21 cellular contexts compared by ENCODE assay signal in genomic region chr19:4288091-4288777, GRCh38. TPM values are rescaled to one million over a fixed set of nuclear protein-coding genes. Genes with fewer than 3 reads are reported as not detected.
DNase-seq lines count a peak whose midpoint lies in the region; ATAC-seq, FAIRE-seq and TF ChIP-seq lines count a peak whose summit lies in the region.
"Had no signal": no experiment of that assay in that cellular context is flagged by ENCODE, and none has a peak within 500 bp of the region (broad histone marks: within the 10 kb centered on the region; RNA-seq: fewer than 3 reads in every experiment).

No MANE protein-coding gene starts in this region.

- intact Hi-C loops in K562 (cut with micrococcal nuclease) (no loop called here), left ventricle myocardium inferior (cut with micrococcal nuclease) (no loop called here)

- H3K9me2 ChIP-seq in Karpas-422 (replicated peaks; ENCODE audit: insufficient read depth, low read length): no peaks in the 10 kb centered on the region

- H3K36me3 ChIP-seq in Karpas-422 (ENCODE audit: insufficient read depth, low read length) (no peaks in the 10 kb centered on the region), K562 (ENCODE audit: control insufficient read depth, insufficient read depth, low read length) (no peaks in the 10 kb centered on the region), mesendoderm (ENCODE audit: control insufficient read depth, insufficient read depth, low read length) (no peaks in the 10 kb centered on the region), left ventricle myocardium inferior (no peaks in the 10 kb centered on the region)
- H3K36me3 ChIP-seq: HAP-1, MG63 had no signal

- no peak overlapping the region for H3K56ac ChIP-seq in mesendoderm (ENCODE audit: low read length)

- no peak overlapping the region for H2BK15ac ChIP-seq in mesendoderm (replicated peaks; ENCODE audit: low read depth)

- no peak overlapping the region for H2AK5ac ChIP-seq in mesendoderm (ENCODE audit: low read length)

- H2BK120ac ChIP-seq in mesendoderm (ENCODE audit: low read depth, low read length): no peak overlapping the region

- ATAC-seq in K562 (peak; percentile 78), T-helper 17 cell (no peak), GM18873 (IDR thresholded peaks at IDR 0.05; ENCODE audit: low FRiP score, unreplicated experiment) (no peak), GM21786 (IDR thresholded peaks at IDR 0.05; ENCODE audit: unreplicated experiment) (no peak)

- no peaks in the 10 kb centered on the region for H3K79me1 ChIP-seq in mesendoderm (ENCODE audit: low read length)

- no peak overlapping the region for H3K23ac ChIP-seq in mesendoderm (ENCODE audit: low read length)

- H3K4me3 Mint-ChIP-seq in T-helper 17 cell: no peak overlapping the region
- H3K4me3 Mint-ChIP-seq: CD4-positive, CD25-positive, alpha-beta regulatory T cell had no signal

- no peak overlapping the region for H3K4ac ChIP-seq in mesendoderm (ENCODE audit: low read depth, low read length)

- H3K9me3 ChIP-seq in Karpas-422 (ENCODE audit: low read length) (no peaks in the 10 kb centered on the region), K562 (replicated peaks; ENCODE audit: control insufficient read depth, insufficient read depth, low read depth, low read length) (no peaks in the 10 kb centered on the region), T-helper 17 cell (ENCODE audit: control insufficient read depth, low read length, poor library complexity, severe bottlenecking) (no peaks in the 10 kb centered on the region), left ventricle myocardium inferior (replicated peaks) (no peaks in the 10 kb centered on the region)
- H3K9me3 ChIP-seq: HAP-1, MG63 had no signal

- H3K9ac ChIP-seq in Karpas-422 (ENCODE audit: low read length) (no peak overlapping the region), K562 (ENCODE audit: insufficient read depth in 1 of 2, low read depth in 2 of 2, low read length in 2 of 2) (peak overlapping the region in 1 of 2 experiments; percentile 70; a peak in 1 of 4 replicates), mesendoderm (ENCODE audit: low read length) (no peak overlapping the region)

- BruUV-seq in K562 (replicated peaks; lab: Mats Ljungman, UMichigan): no TSS peak

- no peak for TF ChIP-seq EP300 in K562 (IDR thresholded peaks at IDR 0.05; ENCODE audit: low read length)

- H4K20me1 ChIP-seq in Karpas-422 (ENCODE audit: insufficient read depth, low read depth, low read length): no peaks in the 10 kb centered on the region
- H4K20me1 ChIP-seq in K562 (replicated peaks; ENCODE audit: control insufficient read depth, insufficient read depth, low read length): no peaks in the 10 kb centered on the region

- peaks cover 2% of the 10 kb centered on the region for H3K4me1 Mint-ChIP-seq in T-helper 17 cell
- H3K4me1 Mint-ChIP-seq: CD4-positive, CD25-positive, alpha-beta regulatory T cell had no signal

- DNase-seq in ELR (ENCODE audit: low read depth) (peak; percentile 19), Karpas-422 (peak; percentile 29), K562 (ENCODE audit: extremely low read depth in 1 of 4, low spot score in 3 of 4) (peak; percentile 66 to 80 (median 76)), mesendoderm (peak; percentile 77), T-helper 17 cell (no peak), left ventricle myocardium inferior (no peak)
- DNase-seq: ACHN; CD4-positive, CD25-positive, alpha-beta regulatory T cell; DMS79; GF-D8; KBM-7; MG63; NCI-H1105; NCI-H1694 treated with DMSO at 0.1 percent for 48 hours; NCI-H446; NCI-H748 treated with DMSO at 0.1 percent for 48 hours; SHP77 had no signal

- no peaks in the 10 kb centered on the region for H3K36me3 Mint-ChIP-seq in T-helper 17 cell (ENCODE audit: low read depth)
- H3K36me3 Mint-ChIP-seq: CD4-positive, CD25-positive, alpha-beta regulatory T cell had no signal

- no peaks in the 10 kb centered on the region for H3K79me2 ChIP-seq in Karpas-422 (ENCODE audit: low read length)
- H3K79me2 ChIP-seq in K562 (ENCODE audit: control insufficient read depth, insufficient read depth, low read length): no peaks in the 10 kb centered on the region
- no peaks in the 10 kb centered on the region for H3K79me2 ChIP-seq in mesendoderm (ENCODE audit: control insufficient read depth, insufficient read depth, low read length)

- H3K27me3 ChIP-seq in Karpas-422 (ENCODE audit: low read length): no peaks in the 10 kb centered on the region
- H3K27me3 ChIP-seq in K562 (ENCODE audit: control insufficient read depth in 2 of 2, insufficient read depth in 2 of 2, low read length in 2 of 2): peaks cover 0 to under 1% of the 10 kb centered on the region in 2 experiments; a peak in 2 of 5 replicates
- H3K27me3 ChIP-seq in mesendoderm (ENCODE audit: insufficient read depth, low read length, poor library complexity): no peaks in the 10 kb centered on the region
- peaks cover 69% of the 10 kb centered on the region for H3K27me3 ChIP-seq in left ventricle myocardium inferior (ENCODE audit: low read depth)

- no peak overlapping the region for H4K8ac ChIP-seq in mesendoderm (ENCODE audit: low read depth, low read length)

- H2BK5ac ChIP-seq in mesendoderm (ENCODE audit: low read length): no peak overlapping the region

- no peak for TF ChIP-seq CTCF in K562 (IDR thresholded peaks at IDR 0.05 in 2 of 3, conservative IDR thresholded peaks at IDR 0.05 in 1 of 3; ENCODE audit: insufficient read depth in 2 of 3, low read depth in 1 of 3, low read length in 3 of 3)
- no peak for TF ChIP-seq CTCF in left ventricle myocardium inferior (IDR thresholded peaks at IDR 0.05; ENCODE audit: borderline replicate concordance)

- H3K27ac Mint-ChIP-seq in T-helper 17 cell: no peak overlapping the region
- H3K27ac Mint-ChIP-seq: CD4-positive, CD25-positive, alpha-beta regulatory T cell had no signal

- TF ChIP-seq POLR2A in K562 (conservative IDR thresholded peaks at IDR 0.05): no peak

- CTCF ChIA-PET in K562 (lab: Yijun Ruan, JAX; ENCODE audit: low intra/inter-chr PET ratio): no interaction called here

- no peak overlapping the region for H2AFZ ChIP-seq in Karpas-422 (ENCODE audit: low read length)
- peak overlapping the region; percentile 66 for H2AFZ ChIP-seq in K562 (ENCODE audit: low read depth, low read length)

- FAIRE-seq in K562 (lab: Jason Lieb, UNC): peak; percentile 94

- H4K5ac ChIP-seq in mesendoderm (ENCODE audit: low read length): no peak overlapping the region

- TF ChIP-seq RAD21 in K562 (CRISPR knock-in tag; conservative IDR thresholded peaks at IDR 0.05 in 1 of 2, IDR thresholded peaks at IDR 0.05 in 1 of 2): no peak

- peaks cover 6% of the 10 kb centered on the region for H3K27me3 Mint-ChIP-seq in T-helper 17 cell

- H3K4me3 ChIP-seq in Karpas-422 (ENCODE audit: low read length) (no peak overlapping the region), K562 (no peak overlapping the region), mesendoderm (ENCODE audit: low read length) (no peak overlapping the region), left ventricle myocardium inferior (no peak overlapping the region)
- H3K4me3 ChIP-seq: HAP-1, MG63 had no signal

- in situ Hi-C loops in K562 (cut with MboI): no loop called here

- H3K4me1 ChIP-seq in Karpas-422 (ENCODE audit: low read length) (no peaks in the 10 kb centered on the region), K562 (replicated peaks in 1 of 2; ENCODE audit: control insufficient read depth in 2 of 2, insufficient read depth in 2 of 2, low read length in 2 of 2) (peaks cover 11 to 25% of the 10 kb centered on the region in 2 experiments; a peak in 4 of 5 replicates), mesendoderm (ENCODE audit: control insufficient read depth, low read depth, low read length) (no peaks in the 10 kb centered on the region), left ventricle myocardium inferior (no peaks in the 10 kb centered on the region)
- H3K4me1 ChIP-seq: HAP-1 had no signal

- POLR2A ChIA-PET in K562 (lab: Yijun Ruan, JAX): interaction anchor here (0.6 to 1.1 kb wide), 5 partner anchors 11 to 106 kb away, joined by 3 read pairs; partner anchors contain the start of gene TMIGD2

- H3K27ac ChIP-seq in Karpas-422 (ENCODE audit: low read length): no peak overlapping the region
- H3K27ac ChIP-seq in K562 (ENCODE audit: extremely low read depth, low read depth, low read length): no peak overlapping the region; the same call in 2 of the 3 replicates
- no peak overlapping the region for H3K27ac ChIP-seq in mesendoderm (ENCODE audit: low read depth, low read length)
- no peak overlapping the region for H3K27ac ChIP-seq in left ventricle myocardium inferior (replicated peaks)

- H3K18ac ChIP-seq in mesendoderm (ENCODE audit: low read length): no peak overlapping the region

- H3K9me1 ChIP-seq in K562 (ENCODE audit: control insufficient read depth, insufficient read depth, low read length): no peaks in the 10 kb centered on the region

- H3K4me2 ChIP-seq in Karpas-422 (ENCODE audit: low read depth, low read length, poor library complexity, severe bottlenecking) (no peak overlapping the region), K562 (ENCODE audit: insufficient read depth, low read length) (peak overlapping the region; percentile 29; the same call in 1 of the 2 replicates), mesendoderm (ENCODE audit: low read length) (no peak overlapping the region)

- WGBS in K562 (ENCODE audit: insufficient coverage, low coverage, missing lambda C conversion rate): 34% methylated on average over 16 of the region's 16 CpGs
- no CpG with 5 or more reads among the region's 16 CpGs for WGBS in mesendoderm (ENCODE audit: extremely low coverage, insufficient coverage, low lambda C conversion rate)

RNA-seq across cellular contexts. Expression of gene SHD, which starts 9.2 kb away (rescaled TPM):
- total RNA-seq in Karpas-422 (2014; rRNA removed; shearing (Covaris generic); ENCODE audit: low replicate concordance): 0.61 TPM in 1 of 2 replicates, not detected in the other
- total RNA-seq in K562 (2011; cell fraction: chromatin; rRNA removed; ENCODE audit: low replicate concordance): 0.42 TPM in 1 of 2 replicates, not detected in the other
- not detected in 2 replicates for total RNA-seq in K562 (2011; cell fraction: nucleolus; rRNA removed)
- not detected in 2 replicates for total RNA-seq in K562 (2011; cell fraction: nucleoplasm; rRNA removed)
- total RNA-seq in K562 (2014; rRNA removed) (0.33 TPM in 1 of 2 replicates, not detected in the other), K562 (2014; rRNA removed; fragmentation: Illumina TruSeq; extraction: Trizol) (not detected in 2 replicates), K562 (2015; rRNA removed; fragmentation: Illumina TruSeq; extraction: Trizol) (0.15 TPM in 1 of 2 replicates, not detected in the other), K562 (2021) (0.38 and 0.62 TPM in 2 replicates), T-helper 17 cell (not detected), left ventricle myocardium inferior (0.16 TPM)
- polyA plus RNA-seq in K562 (2011; rRNA removed) (0.22 TPM in 1 of 2 replicates, not detected in the other), K562 (2014; fragmentation: Illumina TruSeq; extraction: Trizol) (0.42 TPM in 1 of 2 replicates, not detected in the other), K562 (2014; fragmentation: Nextera tagmentation; extraction: Ambion mirVana) (under 1 TPM; 0.13 to 0.18 TPM), K562 (2014; rRNA removed) (0.05 and 0.13 TPM in 2 replicates)
- polyA plus RNA-seq in K562 (2011; cell fraction: cytosol; rRNA removed): 0.21 and 0.49 TPM in 2 replicates
- polyA plus RNA-seq in K562 (2011; cell fraction: nucleus; rRNA removed): 0.36 and 0.90 TPM in 2 replicates
- 0.78 and 1.4 TPM in 2 replicates for polyA plus RNA-seq in K562 (2012)
- not detected in 2 replicates for polyA minus RNA-seq in K562 (2011; rRNA and poly(A)+ RNA removed)
- not detected in 2 replicates for polyA minus RNA-seq in K562 (2011; cell fraction: cytosol; rRNA and poly(A)+ RNA removed)
- not detected in 2 replicates for polyA minus RNA-seq in K562 (2011; cell fraction: nucleus; rRNA and poly(A)+ RNA removed)
- polyA plus RNA-seq in mesendoderm (2013, experiment 1 of 2): 0.42 TPM
- polyA plus RNA-seq in mesendoderm (2013, experiment 2 of 2): 0.76 TPM
- total RNA-seq: CD4-positive, CD25-positive, alpha-beta regulatory T cell; HT1080 had no signal
- polyA plus RNA-seq: CD4-positive, CD25-positive, alpha-beta regulatory T cell had no signal

RNA-seq across cellular contexts. Expression of gene TMIGD2, which starts 14.0 kb away (rescaled TPM):
- not detected in 2 replicates for total RNA-seq in Karpas-422 (2014; rRNA removed; shearing (Covaris generic); ENCODE audit: low replicate concordance)
- not detected in 2 replicates for total RNA-seq in K562 (2011; cell fraction: chromatin; rRNA removed; ENCODE audit: low replicate concordance)
- total RNA-seq in K562 (2011; cell fraction: nucleolus; rRNA removed): not detected in 2 replicates
- total RNA-seq in K562 (2011; cell fraction: nucleoplasm; rRNA removed): not detected in 2 replicates
- total RNA-seq in K562 (2014; rRNA removed): not detected in 2 replicates
- not detected in 2 replicates for total RNA-seq in K562 (2014; rRNA removed; fragmentation: Illumina TruSeq; extraction: Trizol)
- total RNA-seq in K562 (2015; rRNA removed; fragmentation: Illumina TruSeq; extraction: Trizol): not detected in 2 replicates
- total RNA-seq in K562 (2021): not detected in 2 replicates
- not detected in 2 replicates for polyA plus RNA-seq in K562 (2011; rRNA removed)
- 0.06 TPM in 1 of 2 replicates, not detected in the other for polyA plus RNA-seq in K562 (2011; cell fraction: cytosol; rRNA removed)
- not detected in 2 replicates for polyA plus RNA-seq in K562 (2011; cell fraction: nucleus; rRNA removed)
- polyA plus RNA-seq in K562 (2012): 0.10 and 0.18 TPM in 2 replicates
- polyA plus RNA-seq in K562 (2014; fragmentation: Illumina TruSeq; extraction: Trizol): not detected in 2 replicates
- not detected for polyA plus RNA-seq in K562 (2014; fragmentation: Nextera tagmentation; extraction: Ambion mirVana)
- polyA plus RNA-seq in K562 (2014; rRNA removed): not detected in 2 replicates
- polyA minus RNA-seq in K562 (2011; rRNA and poly(A)+ RNA removed): not detected in 2 replicates
- polyA minus RNA-seq in K562 (2011; cell fraction: cytosol; rRNA and poly(A)+ RNA removed): not detected in 2 replicates
- not detected in 2 replicates for polyA minus RNA-seq in K562 (2011; cell fraction: nucleus; rRNA and poly(A)+ RNA removed)
- polyA plus RNA-seq in mesendoderm (2013, experiment 1 of 2): 0.18 TPM
- polyA plus RNA-seq in mesendoderm (2013, experiment 2 of 2): 0.25 TPM
- total RNA-seq in T-helper 17 cell: 1 to 10 TPM; 5.2 to 7.9 TPM
- not detected for total RNA-seq in left ventricle myocardium inferior
- total RNA-seq: HT1080 had no signal

RNA-seq across cellular contexts. Expression of gene FSD1, which starts 16.2 kb away (rescaled TPM):
- total RNA-seq in Karpas-422 (2014; rRNA removed; shearing (Covaris generic); ENCODE audit: low replicate concordance): not detected in 2 replicates
- total RNA-seq in K562 (2011; cell fraction: chromatin; rRNA removed; ENCODE audit: low replicate concordance): 1.8 and 3.1 TPM in 2 replicates
- total RNA-seq in K562 (2011; cell fraction: nucleolus; rRNA removed): 1.7 and 2.8 TPM in 2 replicates
- 0.92 and 1.4 TPM in 2 replicates for total RNA-seq in K562 (2011; cell fraction: nucleoplasm; rRNA removed)
- total RNA-seq in K562 (2014; rRNA removed) (0.65 and 0.77 TPM in 2 replicates), K562 (2014; rRNA removed; fragmentation: Illumina TruSeq; extraction: Trizol) (0.73 and 0.80 TPM in 2 replicates), K562 (2015; rRNA removed; fragmentation: Illumina TruSeq; extraction: Trizol) (0.49 and 0.69 TPM in 2 replicates), K562 (2021) (1.4 and 1.5 TPM in 2 replicates), T-helper 17 cell (1 to 10 TPM; 1.5 to 2.9 TPM), left ventricle myocardium inferior (not detected)
- polyA plus RNA-seq in K562 (2011; rRNA removed) (0.87 and 1.2 TPM in 2 replicates), K562 (2014; fragmentation: Illumina TruSeq; extraction: Trizol) (0.29 and 1.9 TPM in 2 replicates), K562 (2014; fragmentation: Nextera tagmentation; extraction: Ambion mirVana) (under 1 TPM in 1 of 2 experiments, not detected in 1; 0.11 TPM), K562 (2014; rRNA removed) (0.78 and 1.1 TPM in 2 replicates)
- 0.44 and 3.4 TPM in 2 replicates for polyA plus RNA-seq in K562 (2011; cell fraction: cytosol; rRNA removed)
- 2.1 and 3.7 TPM in 2 replicates for polyA plus RNA-seq in K562 (2011; cell fraction: nucleus; rRNA removed)
- polyA plus RNA-seq in K562 (2012): 0.44 and 1.0 TPM in 2 replicates
- 0.33 and 0.49 TPM in 2 replicates for polyA minus RNA-seq in K562 (2011; rRNA and poly(A)+ RNA removed)
- polyA minus RNA-seq in K562 (2011; cell fraction: cytosol; rRNA and poly(A)+ RNA removed): not detected in 2 replicates
- 0.22 and 0.81 TPM in 2 replicates for polyA minus RNA-seq in K562 (2011; cell fraction: nucleus; rRNA and poly(A)+ RNA removed)
- 18.6 TPM for polyA plus RNA-seq in mesendoderm (2013, experiment 1 of 2)
- polyA plus RNA-seq in mesendoderm (2013, experiment 2 of 2): 18.3 TPM

RNA-seq across cellular contexts. Expression of gene YJU2, which starts 41.4 kb away (rescaled TPM):
- 5.6 and 16.7 TPM in 2 replicates for total RNA-seq in Karpas-422 (2014; rRNA removed; shearing (Covaris generic); ENCODE audit: low replicate concordance)
- 8.3 and 15.5 TPM in 2 replicates for total RNA-seq in K562 (2011; cell fraction: chromatin; rRNA removed; ENCODE audit: low replicate concordance)
- total RNA-seq in K562 (2011; cell fraction: nucleolus; rRNA removed): 12.6 and 14.5 TPM in 2 replicates
- total RNA-seq in K562 (2011; cell fraction: nucleoplasm; rRNA removed): 8.1 and 11.4 TPM in 2 replicates
- 34.9 and 46.0 TPM in 2 replicates for total RNA-seq in K562 (2014; rRNA removed)
- total RNA-seq in K562 (2014; rRNA removed; fragmentation: Illumina TruSeq; extraction: Trizol): 11.7 and 12.1 TPM in 2 replicates
- total RNA-seq in K562 (2015; rRNA removed; fragmentation: Illumina TruSeq; extraction: Trizol): 22.4 and 23.5 TPM in 2 replicates
- 26.5 and 28.6 TPM in 2 replicates for total RNA-seq in K562 (2021)
- 12.6 and 15.4 TPM in 2 replicates for polyA plus RNA-seq in K562 (2011; rRNA removed)
- 17.5 and 33.3 TPM in 2 replicates for polyA plus RNA-seq in K562 (2011; cell fraction: cytosol; rRNA removed)
- 8.4 and 11.4 TPM in 2 replicates for polyA plus RNA-seq in K562 (2011; cell fraction: nucleus; rRNA removed)
- polyA plus RNA-seq in K562 (2012): 20.8 and 26.9 TPM in 2 replicates
- 19.3 and 27.8 TPM in 2 replicates for polyA plus RNA-seq in K562 (2014; fragmentation: Illumina TruSeq; extraction: Trizol)
- 1 to 10 TPM in 1 of 2 experiments, under 1 TPM in 1; 0.41 to 1.4 TPM for polyA plus RNA-seq in K562 (2014; fragmentation: Nextera tagmentation; extraction: Ambion mirVana)
- 33.0 and 34.6 TPM in 2 replicates for polyA plus RNA-seq in K562 (2014; rRNA removed)
- 11.0 and 12.5 TPM in 2 replicates for polyA minus RNA-seq in K562 (2011; rRNA and poly(A)+ RNA removed)
- 8.3 and 10.7 TPM in 2 replicates for polyA minus RNA-seq in K562 (2011; cell fraction: cytosol; rRNA and poly(A)+ RNA removed)
- 3.2 and 6.4 TPM in 2 replicates for polyA minus RNA-seq in K562 (2011; cell fraction: nucleus; rRNA and poly(A)+ RNA removed)
- 39.5 TPM for polyA plus RNA-seq in mesendoderm (2013, experiment 1 of 2)
- 38.6 TPM for polyA plus RNA-seq in mesendoderm (2013, experiment 2 of 2)
- 10 to 100 TPM; 34.9 to 46.1 TPM for total RNA-seq in T-helper 17 cell
- 10.2 TPM for total RNA-seq in left ventricle myocardium inferior

RNA-seq across cellular contexts. Expression of gene STAP2, which starts 50.4 kb away (rescaled TPM):
- 0.43 and 0.86 TPM in 2 replicates for total RNA-seq in Karpas-422 (2014; rRNA removed; shearing (Covaris generic); ENCODE audit: low replicate concordance)
- 2.7 and 6.6 TPM in 2 replicates for total RNA-seq in K562 (2011; cell fraction: chromatin; rRNA removed; ENCODE audit: low replicate concordance)
- 8.7 and 10.8 TPM in 2 replicates for total RNA-seq in K562 (2011; cell fraction: nucleolus; rRNA removed)
- total RNA-seq in K562 (2011; cell fraction: nucleoplasm; rRNA removed): 4.0 and 6.0 TPM in 2 replicates
- total RNA-seq in K562 (2014; rRNA removed): 4.3 and 7.8 TPM in 2 replicates
- 2.3 and 3.9 TPM in 2 replicates for total RNA-seq in K562 (2014; rRNA removed; fragmentation: Illumina TruSeq; extraction: Trizol)
- total RNA-seq in K562 (2015; rRNA removed; fragmentation: Illumina TruSeq; extraction: Trizol): 3.5 and 4.5 TPM in 2 replicates
- 5.7 and 8.2 TPM in 2 replicates for total RNA-seq in K562 (2021)
- 4.3 and 4.7 TPM in 2 replicates for polyA plus RNA-seq in K562 (2011; rRNA removed)
- 5.4 and 13.5 TPM in 2 replicates for polyA plus RNA-seq in K562 (2011; cell fraction: cytosol; rRNA removed)
- polyA plus RNA-seq in K562 (2011; cell fraction: nucleus; rRNA removed): 5.6 and 10.5 TPM in 2 replicates
- polyA plus RNA-seq in K562 (2012): 1.4 and 4.8 TPM in 2 replicates
- 5.3 and 5.4 TPM in 2 replicates for polyA plus RNA-seq in K562 (2014; fragmentation: Illumina TruSeq; extraction: Trizol)
- 1 to 10 TPM; 1.2 to 3.6 TPM for polyA plus RNA-seq in K562 (2014; fragmentation: Nextera tagmentation; extraction: Ambion mirVana)
- polyA plus RNA-seq in K562 (2014; rRNA removed): 5.8 and 9.8 TPM in 2 replicates
- 1.2 and 3.1 TPM in 2 replicates for polyA minus RNA-seq in K562 (2011; rRNA and poly(A)+ RNA removed)
- 2.0 and 2.6 TPM in 2 replicates for polyA minus RNA-seq in K562 (2011; cell fraction: cytosol; rRNA and poly(A)+ RNA removed)
- 1.1 and 3.2 TPM in 2 replicates for polyA minus RNA-seq in K562 (2011; cell fraction: nucleus; rRNA and poly(A)+ RNA removed)
- 29.0 TPM for polyA plus RNA-seq in mesendoderm (2013, experiment 1 of 2)
- 28.2 TPM for polyA plus RNA-seq in mesendoderm (2013, experiment 2 of 2)
- total RNA-seq in T-helper 17 cell: 1 to 10 TPM; 1.9 to 3.3 TPM
- 2.6 TPM for total RNA-seq in left ventricle myocardium inferior

Comparison
In these comparisons a context has a peak if more than half of its experiments do, and no peak if none do; other contexts are left out.
1. DNase-seq: peak in ELR (single experiment), Karpas-422 (single experiment), K562 (4 of 4) and mesendoderm (single experiment); none in T-helper 17 cell (0 of 3) and left ventricle myocardium inferior (single experiment).